In genomic region chr15:52340093-52340492, GRCh38 we compare ENCODE assay signal across 1 cellular context.
TF ChIP-seq lines count a peak whose summit lies in the region.

No MANE protein-coding gene starts in this region.

TF ChIP-seq in GM12878, 131 proteins besides CTCF, POLR2A, EP300 and RAD21 (continued from another document):
- TF ChIP-seq MYC (IDR thresholded peaks at IDR 0.05; ENCODE audit: insufficient read depth, insufficient read length, insufficient replicate concordance, low read length, severe bottlenecking) = no peak
- no peak for TF ChIP-seq FOXK2 (IDR thresholded peaks at IDR 0.05)
- no peak for TF ChIP-seq HDAC6 (IDR thresholded peaks at IDR 0.05; ENCODE audit: unreplicated experiment)
